1 cellular context compared by ENCODE assay signal in genomic region chr12:122503783-122504590, GRCh38.
TF ChIP-seq lines count a peak whose summit lies in the region.

No MANE protein-coding gene starts in this region.

TF ChIP-seq in GM12891, 5 proteins besides CTCF, POLR2A, EP300 and RAD21 (continued from another document):
- TF ChIP-seq POU2F2 (IDR thresholded peaks at IDR 0.05; ENCODE audit: low read depth, low read length) (no peak; the same call in 1 of the 2 replicates), POLR2AphosphoS5 (IDR thresholded peaks at IDR 0.05; ENCODE audit: low read depth, low read length) (peak; percentile 64)
